In the genomic region with DNA sequence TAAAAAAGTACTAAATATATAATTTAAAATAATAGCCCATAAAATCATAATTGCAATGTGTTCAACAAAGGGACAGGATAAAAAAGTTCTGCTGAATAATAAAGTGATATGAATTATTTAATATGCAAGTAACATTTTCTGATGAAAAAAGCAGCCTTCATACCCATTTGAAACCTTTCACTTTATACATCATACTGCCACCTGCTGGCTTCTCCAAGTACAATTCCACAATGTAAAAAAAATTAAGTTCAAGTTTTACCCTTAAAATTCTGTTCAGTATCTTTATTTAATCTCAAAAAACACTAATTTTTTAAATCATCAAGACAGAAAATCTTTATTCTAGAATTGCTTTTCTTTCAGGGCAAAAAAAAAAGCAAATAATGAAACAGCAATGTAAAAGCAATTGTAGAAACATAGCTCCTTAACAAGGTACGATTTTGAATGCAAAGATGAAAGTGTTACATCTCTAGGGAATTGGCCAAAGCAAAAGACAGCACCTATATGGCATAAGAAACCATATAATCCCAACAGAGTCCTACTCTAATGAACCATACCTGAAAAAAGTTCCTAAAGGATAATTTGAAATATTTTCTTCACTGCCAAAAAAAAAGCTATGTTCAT, we compare ENCODE assay signal across 8 cellular contexts. TPM values are rescaled to one million over a fixed set of nuclear protein-coding genes. Genes with fewer than 3 reads are reported as not detected.
DNase-seq lines count a peak whose midpoint lies in the region; ATAC-seq and TF ChIP-seq lines count a peak whose summit lies in the region.

No MANE protein-coding gene starts in this region.

- H3K4me3 Mint-ChIP-seq in neural crest cell, result no peak overlapping the region

- H3K27me3 Mint-ChIP-seq in neural crest cell (ENCODE audit: low read depth), result no peaks in the 10 kb centered on the region

- DNase-seq in NCI-H2081 (lab: John Stamatoyannopoulos, UW) (peak; percentile 24 to 53), NCI-H2081 treated with DMSO at 0.1 percent for 48 hours (lab: John Stamatoyannopoulos, UW) (no peak), LNCaP clone FGC (ENCODE audit: low read depth) (no peak), SW480 (ENCODE audit: low spot score) (peak; percentile 37), neural crest cell (ENCODE audit: low read depth, low spot score) (peak; percentile 43)
- DNase-seq in effector CD4-positive, alpha-beta T cell, result peak; percentile 42
- DNase-seq in activated effector memory CD4-positive, alpha-beta T cell treated with anti-CD3 and anti-CD28 coated beads, Interleukin-2, amount 50 U/mL, for 16 hours, result no peak

- H3K4me3 ChIP-seq in LNCaP clone FGC (ENCODE audit: low read depth, low read length), result no peak overlapping the region

- TF ChIP-seq CTCF in LNCaP clone FGC (IDR thresholded peaks at IDR 0.05; ENCODE audit: control insufficient read depth, extremely low read depth, insufficient read depth) (peak; percentile 51), neural crest cell (conservative IDR thresholded peaks at IDR 0.05) (peak; percentile 85)

- no peak for ATAC-seq in HG02588 (IDR thresholded peaks at IDR 0.05; ENCODE audit: unreplicated experiment)

- H3K36me3 Mint-ChIP-seq in neural crest cell (ENCODE audit: low read depth), result peaks cover 8% of the 10 kb centered on the region

- no peak overlapping the region for H3K27ac Mint-ChIP-seq in neural crest cell (ENCODE audit: unreplicated experiment)

- H3K4me1 Mint-ChIP-seq in neural crest cell, result peaks cover 6% of the 10 kb centered on the region

- H3K9me3 Mint-ChIP-seq in neural crest cell, result no peaks in the 10 kb centered on the region

RNA-seq across cellular contexts. Expression of a gene that starts 15.0 kb away (rescaled TPM):
- 22.1 and 26.2 TPM in 2 replicates for total RNA-seq in neural crest cell

Comparison
In these comparisons a context has a peak if more than half of its experiments do, and no peak if none do; other contexts are left out.
1. DNase-seq: peak in NCI-H2081 (2 of 2), SW480 (single experiment), effector CD4-positive, alpha-beta T cell (single experiment) and neural crest cell (single experiment); none in NCI-H2081 treated with DMSO at 0.1 percent for 48 hours (single experiment), LNCaP clone FGC (single experiment) and activated effector memory CD4-positive, alpha-beta T cell treated with anti-CD3 and anti-CD28 coated beads, Interleukin-2, amount 50 U/mL, for 16 hours (single experiment).